Comparison of ENCODE assay signal across 21 cellular contexts in genomic region chr19:44855606-44856005, GRCh38. TPM values are rescaled to one million over a fixed set of nuclear protein-coding genes. Genes with fewer than 3 reads are reported as not detected.
"Had no signal": no experiment of that assay in that cellular context is flagged by ENCODE, and none has a peak within 500 bp of the region (broad histone marks: within the 10 kb centered on the region; RNA-seq: fewer than 3 reads in every experiment).

No MANE protein-coding gene starts in this region.

- H3K9me3 ChIP-seq: mucosa of descending colon, pancreas, sigmoid colon, thyroid gland, uterus had no signal

- H3K27ac ChIP-seq: neural progenitor cell, uterus had no signal

- H3K4me3 ChIP-seq: mucosa of descending colon, neural progenitor cell, pancreas, sigmoid colon, thyroid gland, uterus had no signal

- H3K36me3 ChIP-seq: neural progenitor cell, pancreas, thyroid gland, uterus had no signal

- ATAC-seq: activated CD4-positive, CD25-positive, alpha-beta regulatory T cell treated with anti-CD3 and anti-CD28 coated beads, Interleukin-2, amount 50 U/mL, for 24 hours; activated CD8-positive, alpha-beta T cell treated with anti-CD3 and anti-CD28 coated beads, Interleukin-2, amount 10 ng/mL, durations not matched to agents 7 days and 5 days; activated naive CD8-positive, alpha-beta T cell treated with anti-CD3 and anti-CD28 coated beads, Interleukin-2, amount 50 U/mL, for 24 hours; stimulated activated naive B cell treated with anti-CD40 and anti-IgM and Interleukin-4, amounts not matched to agents 10 μg/mL and 1 μg/mL and 100 μg/mL, for 72 hours had no signal

- H3K27me3 ChIP-seq: brain microvascular endothelial cell, neural progenitor cell, pancreas, sigmoid colon, thyroid gland, uterus had no signal

- DNase-seq: activated CD4-positive, alpha-beta T cell treated with anti-CD3 and anti-CD28 coated beads, Interleukin-2, amount 10 ng/mL, durations not matched to agents 7 days and 5 days; activated CD8-positive, alpha-beta T cell treated with anti-CD3 and anti-CD28 coated beads, Interleukin-2, amount 10 ng/mL, durations not matched to agents 7 days and 5 days; activated naive CD4-positive, alpha-beta T cell treated with anti-CD3 and anti-CD28 coated beads, Interleukin-2, amount 10 ng/mL, durations not matched to agents 7 days and 5 days; activated naive CD8-positive, alpha-beta T cell treated with anti-CD3 and anti-CD28 coated beads, Interleukin-2, amount 50 U/mL, for 24 hours; activated T-cell treated with anti-CD3 and anti-CD28 coated beads, Interleukin-2, amount 50 U/mL, for 24 hours; anterior cingulate cortex; brain microvascular endothelial cell; central memory CD4-positive, alpha-beta T cell; kidney; left ventricle myocardium superior; mucosa of descending colon; naive B cell; pancreas; sigmoid colon; stimulated activated CD4-positive, alpha-beta T cell treated with anti-CD3 and anti-CD28 coated beads, Interleukin-4, amount 100 ng/mL, for 4 hours; stimulated activated naive B cell treated with anti-CD40 and anti-IgM and Interleukin-4, amounts not matched to agents 10 μg/mL and 1 μg/mL and 100 μg/mL, for 72 hours; thyroid gland; uterus had no signal

RNA-seq across cellular contexts. Expression of gene NECTIN2, which starts 9.5 kb away (rescaled TPM):
- total RNA-seq: activated CD4-positive, alpha-beta T cell treated with anti-CD3 and anti-CD28 coated beads, Interleukin-2, amount 10 ng/mL, durations not matched to agents 7 days and 5 days had no signal

RNA-seq across cellular contexts. Expression of gene BCAM, which starts 46.7 kb away (rescaled TPM):
- total RNA-seq: activated CD4-positive, alpha-beta T cell treated with anti-CD3 and anti-CD28 coated beads, Interleukin-2, amount 10 ng/mL, durations not matched to agents 7 days and 5 days; activated CD8-positive, alpha-beta T cell treated with anti-CD3 and anti-CD28 coated beads, Interleukin-2, amount 10 ng/mL, durations not matched to agents 7 days and 5 days; activated T-helper 2 cell treated with anti-CD3 and anti-CD28 coated beads, Interferon-gamma antibody, Interleukin-2, Interleukin-4, amounts not matched to agents 10 μg/mL and 5 μg/mL and 100 μg/mL, durations not matched to agents 14 hours and 24 hours and 36 hours had no signal

RNA-seq across cellular contexts. Expression of gene APOC1, which starts 58.8 kb away (rescaled TPM):
- total RNA-seq: activated CD4-positive, alpha-beta T cell treated with anti-CD3 and anti-CD28 coated beads, Interleukin-2, amount 10 ng/mL, durations not matched to agents 7 days and 5 days; activated CD8-positive, alpha-beta T cell treated with anti-CD3 and anti-CD28 coated beads, Interleukin-2, amount 10 ng/mL, durations not matched to agents 7 days and 5 days had no signal
